ENCODE assay signal across 1 cellular context in genomic region chr19:35039881-35040456, GRCh38.
TF ChIP-seq lines count a peak whose summit lies in the region.

No MANE protein-coding gene starts in this region.

TF ChIP-seq in HepG2, 621 proteins besides CTCF, POLR2A, EP300 and RAD21 (continued from another document and continues in another):
- 0 out of 2 replicates have a peak, but pooled peaks have one; percentile 15 for TF ChIP-seq RBFOX2 (IDR thresholded peaks at IDR 0.05; ENCODE audit: low read depth, low read length)
- TF ChIP-seq MAX (IDR thresholded peaks at IDR 0.05), result no peak
- TF ChIP-seq HNRNPK (IDR thresholded peaks at IDR 0.05; ENCODE audit: low read depth, low read length, poor library complexity, severe bottlenecking), result peak; percentile 62
- TF ChIP-seq ZNF263 (CRISPR knock-in tag; IDR thresholded peaks at IDR 0.05), result no peak; the same call in 1 of the 2 replicates
- TF ChIP-seq REST (IDR thresholded peaks at IDR 0.05; ENCODE audit: borderline replicate concordance in 1 of 2, low read depth in 1 of 2, low read length in 2 of 2), result no peak
- TF ChIP-seq CCDC6 (CRISPR knock-in tag; IDR thresholded peaks at IDR 0.05), result no peak
- no peak for TF ChIP-seq DNMT3B (CRISPR knock-in tag; conservative IDR thresholded peaks at IDR 0.05)
- TF ChIP-seq MEF2D (CRISPR knock-in tag; IDR thresholded peaks at IDR 0.05), result no peak
- TF ChIP-seq ZNF230 (CRISPR knock-in tag; IDR thresholded peaks at IDR 0.05), result no peak
- no peak for TF ChIP-seq ERF (CRISPR knock-in tag; IDR thresholded peaks at IDR 0.05)
- 0 out of 2 replicates have a peak, but pooled peaks have one; percentile 8 for TF ChIP-seq ATF5 (CRISPR knock-in tag; IDR thresholded peaks at IDR 0.05; ENCODE audit: low read depth)
- no peak for TF ChIP-seq PHB2 (IDR thresholded peaks at IDR 0.05; ENCODE audit: partially characterized antibody)
- TF ChIP-seq PLSCR1 (CRISPR knock-in tag; IDR thresholded peaks at IDR 0.05; ENCODE audit: borderline replicate concordance), result no peak
- TF ChIP-seq ZNF510 (CRISPR knock-in tag; IDR thresholded peaks at IDR 0.05; ENCODE audit: low read depth), result no peak
- no peak for TF ChIP-seq KDM3A (CRISPR knock-in tag; IDR thresholded peaks at IDR 0.05; ENCODE audit: low read depth)
- TF ChIP-seq ZNF207 (IDR thresholded peaks at IDR 0.05; ENCODE audit: borderline replicate concordance), result no peak
- TF ChIP-seq NR2F6 (IDR thresholded peaks at IDR 0.05), result peak; percentile 72
- TF ChIP-seq NR2F6 (CRISPR knock-in tag; IDR thresholded peaks at IDR 0.05), result peak; percentile 80
- TF ChIP-seq ADNP (CRISPR knock-in tag; IDR thresholded peaks at IDR 0.05), result no peak
- no peak; the same call in 1 of the 2 replicates for TF ChIP-seq DNMT1 (CRISPR knock-in tag; IDR thresholded peaks at IDR 0.05)
- peak; percentile 42; the same call in 1 of the 2 replicates for TF ChIP-seq NCOR1 (IDR thresholded peaks at IDR 0.05; ENCODE audit: borderline replicate concordance, low read length)
- TF ChIP-seq ZNF350 (CRISPR knock-in tag; IDR thresholded peaks at IDR 0.05; ENCODE audit: borderline replicate concordance, low read depth), result no peak
- TF ChIP-seq ZNF580 (CRISPR knock-in tag; IDR thresholded peaks at IDR 0.05; ENCODE audit: borderline replicate concordance, low read depth), result no peak
- no peak for TF ChIP-seq RFX3 (CRISPR knock-in tag; IDR thresholded peaks at IDR 0.05)
- no peak for TF ChIP-seq ZNF644 (CRISPR knock-in tag; IDR thresholded peaks at IDR 0.05; ENCODE audit: low read depth)
- TF ChIP-seq BCL6 (CRISPR knock-in tag; IDR thresholded peaks at IDR 0.05), result peak; percentile 66
- no peak for TF ChIP-seq SATB2 (CRISPR knock-in tag; IDR thresholded peaks at IDR 0.05)
- TF ChIP-seq HBP1 (CRISPR knock-in tag; IDR thresholded peaks at IDR 0.05; ENCODE audit: low read depth), result no peak; the same call in 1 of the 2 replicates
- 0 out of 2 replicates have a peak, but pooled peaks have one; percentile 8 for TF ChIP-seq ZSCAN5A (CRISPR knock-in tag; IDR thresholded peaks at IDR 0.05; ENCODE audit: borderline replicate concordance)
- no peak for TF ChIP-seq GZF1 (CRISPR knock-in tag; IDR thresholded peaks at IDR 0.05)
- TF ChIP-seq ZNF180 (CRISPR knock-in tag; IDR thresholded peaks at IDR 0.05; ENCODE audit: borderline replicate concordance, low read depth), result no peak
- no peak for TF ChIP-seq KLF16 (CRISPR knock-in tag; IDR thresholded peaks at IDR 0.05)
- peak; percentile 53; the same call in 1 of the 2 replicates for TF ChIP-seq ZNF143 (CRISPR knock-in tag; IDR thresholded peaks at IDR 0.05)
- no peak for TF ChIP-seq ZNF713 (CRISPR knock-in tag; IDR thresholded peaks at IDR 0.05)
- peak; percentile 65; the same call in 1 of the 2 replicates for TF ChIP-seq PCBP1 (IDR thresholded peaks at IDR 0.05; ENCODE audit: borderline replicate concordance, low read depth, low read length)
- TF ChIP-seq ZNF441 (CRISPR knock-in tag; IDR thresholded peaks at IDR 0.05; ENCODE audit: borderline replicate concordance), result 0 out of 2 replicates have a peak, but pooled peaks have one; percentile 42
- peak; percentile 61 for TF ChIP-seq HNF4G (IDR thresholded peaks at IDR 0.05; ENCODE audit: borderline replicate concordance, low read depth, low read length)
- no peak for TF ChIP-seq HNF4G (CRISPR knock-in tag; IDR thresholded peaks at IDR 0.05; ENCODE audit: borderline replicate concordance, low read depth)
- TF ChIP-seq ZNF724P (CRISPR knock-in tag; IDR thresholded peaks at IDR 0.05; ENCODE audit: borderline replicate concordance), result no peak
- TF ChIP-seq POGK (CRISPR knock-in tag; conservative IDR thresholded peaks at IDR 0.05), result no peak; the same call in 1 of the 2 replicates
- TF ChIP-seq ASH2L (IDR thresholded peaks at IDR 0.05; ENCODE audit: insufficient read length, low read depth, low read length), result no peak
- TF ChIP-seq NFRKB (IDR thresholded peaks at IDR 0.05), result no peak
- no peak for TF ChIP-seq NBN (conservative IDR thresholded peaks at IDR 0.05)
- TF ChIP-seq E2F1 (CRISPR knock-in tag; IDR thresholded peaks at IDR 0.05), result no peak
- TF ChIP-seq HNF1B (CRISPR knock-in tag; IDR thresholded peaks at IDR 0.05), result no peak
- TF ChIP-seq ZNF432 (CRISPR knock-in tag; IDR thresholded peaks at IDR 0.05; ENCODE audit: borderline replicate concordance), result no peak
- no peak for TF ChIP-seq KLF12 (CRISPR knock-in tag; IDR thresholded peaks at IDR 0.05; ENCODE audit: borderline replicate concordance)
- TF ChIP-seq USF2 (IDR thresholded peaks at IDR 0.05; ENCODE audit: low read depth, low read length), result no peak
- no peak for TF ChIP-seq USF2 (CRISPR knock-in tag; IDR thresholded peaks at IDR 0.05; ENCODE audit: borderline replicate concordance)
- no peak for TF ChIP-seq SIN3A (IDR thresholded peaks at IDR 0.05; ENCODE audit: borderline replicate concordance, low read depth, low read length)
- no peak for TF ChIP-seq ZNF10 (CRISPR knock-in tag; IDR thresholded peaks at IDR 0.05; ENCODE audit: borderline replicate concordance, low read depth)
- no peak for TF ChIP-seq JUNB (CRISPR knock-in tag; IDR thresholded peaks at IDR 0.05; ENCODE audit: borderline replicate concordance)
- 0 out of 2 replicates have a peak, but pooled peaks have one; percentile 74 for TF ChIP-seq CHD4 (IDR thresholded peaks at IDR 0.05; ENCODE audit: borderline replicate concordance, low read length)
- TF ChIP-seq HDAC1 (CRISPR knock-in tag; IDR thresholded peaks at IDR 0.05), result no peak
